Comparison of ENCODE assay signal across 8 cellular contexts in genomic region chr1:167220537-167221125, GRCh38. TPM values are rescaled to one million over a fixed set of nuclear protein-coding genes. Genes with fewer than 3 reads are reported as not detected.
DNase-seq lines count a peak whose midpoint lies in the region; ATAC-seq, FAIRE-seq and TF ChIP-seq lines count a peak whose summit lies in the region.

TSS of gene POU2F1 (plus strand) at chr1:167220886. CDS start at chr1:167220898, 12 bp downstream.

- peaks cover 32% of the 10 kb centered on the region for H3K79me2 ChIP-seq in smooth muscle cell (ENCODE audit: low read depth)

- H3K27me3 ChIP-seq in bronchial epithelial cell (ENCODE audit: control insufficient read depth, insufficient read depth, low read length) (no peaks in the 10 kb centered on the region), smooth muscle cell (ENCODE audit: low read depth) (no peaks in the 10 kb centered on the region)

- H3K9me3 ChIP-seq in smooth muscle cell (replicated peaks; ENCODE audit: low read depth), result no peaks in the 10 kb centered on the region

- FAIRE-seq in bronchial epithelial cell (lab: Jason Lieb, UNC), result no peak

- H3K4me1 ChIP-seq in smooth muscle cell (ENCODE audit: low read depth), result peaks cover 22% of the 10 kb centered on the region

- H3K4me2 ChIP-seq in smooth muscle cell, result peak within 1 kb of the TSS; percentile 93

- H2AFZ ChIP-seq in smooth muscle cell (ENCODE audit: low read depth), result peak within 1 kb of the TSS; percentile 97

- under 1% methylated on average over 34 of the region's 53 CpGs for WGBS in smooth muscle cell (ENCODE audit: low lambda C conversion rate)

- peaks cover 25% of the 10 kb centered on the region for H4K20me1 ChIP-seq in smooth muscle cell (ENCODE audit: low read depth)

- peaks cover 9% of the 10 kb centered on the region for H3F3A ChIP-seq in smooth muscle cell (ENCODE audit: low read depth)

- peak; percentile 98 for DNase-seq in AG08395 (ENCODE audit: low spot score)
- DNase-seq in NCI-H2227 (lab: John Stamatoyannopoulos, UW; ENCODE audit: unreplicated experiment), result peak; percentile 99
- DNase-seq in bronchial epithelial cell (ENCODE audit: low read depth), result peak; percentile 94
- peak; percentile 87 for DNase-seq in iPS-NIHi7 (ENCODE audit: extremely low spot score)
- DNase-seq in smooth muscle cell (lab: John Stamatoyannopoulos, UW; ENCODE audit: unreplicated experiment), result peak; percentile 97

- H3K4me3 ChIP-seq in WI38 (ENCODE audit: low read depth, low read length) (peak within 1 kb of the TSS; percentile 94), bronchial epithelial cell (ENCODE audit: low read depth, low read length) (peak within 1 kb of the TSS; percentile 77), smooth muscle cell (peak within 1 kb of the TSS; percentile 96)

- peak; percentile 59 for TF ChIP-seq CTCF in WI38 (IDR thresholded peaks at IDR 0.05; ENCODE audit: low read depth, low read length)
- peak; percentile 84 for TF ChIP-seq CTCF in bronchial epithelial cell (IDR thresholded peaks at IDR 0.05; ENCODE audit: insufficient read depth, low read length, severe bottlenecking)
- TF ChIP-seq CTCF in smooth muscle cell (IDR thresholded peaks at IDR 0.05; ENCODE audit: borderline replicate concordance, insufficient read depth, poor library complexity, severe bottlenecking), result peak; percentile 61

- peak; percentile 58 for ATAC-seq in GM18907 (IDR thresholded peaks at IDR 0.05; ENCODE audit: unreplicated experiment)
- ATAC-seq in HG03159 (IDR thresholded peaks at IDR 0.05; ENCODE audit: unreplicated experiment), result peak; percentile 60

- H3K27ac ChIP-seq in smooth muscle cell (ENCODE audit: low read depth), result peak within 1 kb of the TSS; percentile 79

- peak within 1 kb of the TSS; percentile 79 for H3K9ac ChIP-seq in smooth muscle cell (ENCODE audit: low read depth)

- H3K36me3 ChIP-seq in bronchial epithelial cell (ENCODE audit: control insufficient read depth, insufficient read depth, low read length) (no peaks in the 10 kb centered on the region), smooth muscle cell (ENCODE audit: low read depth) (no peaks in the 10 kb centered on the region)

RNA-seq across cellular contexts. Expression of gene POU2F1, which starts in this region (rescaled TPM):
- total RNA-seq in bronchial epithelial cell, result 3.9 and 5.1 TPM in 2 replicates
- total RNA-seq in smooth muscle cell, result 13.0 and 15.6 TPM in 2 replicates
- polyA plus RNA-seq in smooth muscle cell, result 5.3 and 9.1 TPM in 2 replicates

Comparison
In these comparisons a context has a peak if more than half of its experiments do, and no peak if none do; other contexts are left out.
1. Peak in every context shown above with its lines: DNase-seq, ATAC-seq, H3K4me3 ChIP-seq and H3K27ac ChIP-seq.